ENCODE assay signal across 11 cellular contexts in genomic region chr13:46615888-46616531, GRCh38.
DNase-seq lines count a peak whose midpoint lies in the region; ATAC-seq, FAIRE-seq and TF ChIP-seq lines count a peak whose summit lies in the region.
"Had no signal": no experiment of that assay in that cellular context is flagged by ENCODE, and none has a peak within 500 bp of the region (broad histone marks: within the 10 kb centered on the region; RNA-seq: fewer than 3 reads in every experiment).

No MANE protein-coding gene starts in this region.

- H3K4ac ChIP-seq in mesenchymal stem cell (ENCODE audit: low read depth in 1 of 2, low read length in 2 of 2) = peak overlapping the region in 1 of 2 experiments; percentile 86

- H4K8ac ChIP-seq in mesenchymal stem cell (ENCODE audit: low read length) = no peak overlapping the region

- no peak for TF ChIP-seq POLR2A in GM18505 (IDR thresholded peaks at IDR 0.05; ENCODE audit: borderline replicate concordance, extremely low read depth, insufficient read depth, insufficient read length)

- H3K4me1 ChIP-seq in mesenchymal stem cell (ENCODE audit: control insufficient read depth, insufficient read depth, low read depth, low read length) (peaks cover 13% of the 10 kb centered on the region), thoracic aorta (ENCODE audit: control insufficient read depth in 1 of 2, low read depth in 2 of 2) (peaks cover 18 to 55% of the 10 kb centered on the region in 2 donors)

- no peaks in the 10 kb centered on the region for H3K36me3 ChIP-seq in mesenchymal stem cell (ENCODE audit: control insufficient read depth in 1 of 2, insufficient read depth in 2 of 2, low read depth in 1 of 2, low read length in 2 of 2)
- no peaks in the 10 kb centered on the region for H3K36me3 ChIP-seq in thoracic aorta

- WGBS in mesenchymal stem cell = 18% methylated on average over 6 of the region's 8 CpGs

- TF ChIP-seq CTCF in HFFc6 (IDR thresholded peaks at IDR 0.05) (no peak), thoracic aorta (IDR thresholded peaks at IDR 0.05) (no peak)

- H3K9ac ChIP-seq in mesenchymal stem cell (ENCODE audit: low read length) = peak overlapping the region; percentile 91

- no peak overlapping the region for H4K91ac ChIP-seq in mesenchymal stem cell (ENCODE audit: low read length)

- H2BK12ac ChIP-seq in mesenchymal stem cell (ENCODE audit: low read length in 2 of 2) = no peak overlapping the region

- no peak overlapping the region for H2BK5ac ChIP-seq in mesenchymal stem cell (ENCODE audit: low read depth, low read length, poor library complexity, severe bottlenecking)

- DNase-seq in HFFc6 (no peak), dermis blood vessel endothelial cell (peak; percentile 48), mesenchymal stem cell (peak; percentile 59), thoracic aorta (ENCODE audit: low spot score) (no peak), NCI-H1092 (lab: John Stamatoyannopoulos, UW) (no peak), HTR-8/SVneo (ENCODE audit: insufficient read length, low spot score) (no peak)
- DNase-seq: NCI-H1436 treated with DMSO at 0.1 percent for 48 hours; stimulated activated CD4-positive, alpha-beta T cell treated with anti-CD3 and anti-CD28 coated beads, Interleukin-4, amount 100 ng/mL, for 1 hour had no signal

- peaks cover 48% of the 10 kb centered on the region for H3K4me1 Mint-ChIP-seq in HFFc6 (ENCODE audit: low read depth)

- peak overlapping the region; percentile 83 for H3K4me3 Mint-ChIP-seq in HFFc6

- no peak overlapping the region for H3K4me2 ChIP-seq in mesenchymal stem cell (ENCODE audit: low read length, poor library complexity, severe bottlenecking)

- H3K4me3 ChIP-seq in mesenchymal stem cell (ENCODE audit: insufficient read depth in 1 of 2, low read depth in 1 of 2, low read length in 2 of 2) (peak overlapping the region in 1 of 2 experiments; percentile 77), thoracic aorta (peak overlapping the region; percentile 63)

- no peak overlapping the region for H2AFZ ChIP-seq in mesenchymal stem cell (ENCODE audit: low read depth, low read length)

- H3K18ac ChIP-seq in mesenchymal stem cell (ENCODE audit: low read depth in 1 of 2, low read length in 2 of 2) = peak overlapping the region in 1 of 2 experiments; percentile 79

- no peak for FAIRE-seq in HTR-8/SVneo (lab: Jason Lieb, UNC)
- FAIRE-seq: colon had no signal

- H3K14ac ChIP-seq in mesenchymal stem cell (ENCODE audit: low read length in 2 of 2) = no peak overlapping the region

- H3K23ac ChIP-seq in mesenchymal stem cell (ENCODE audit: low read length in 2 of 2) = no peak overlapping the region

- no peaks in the 10 kb centered on the region for H3K9me3 ChIP-seq in mesenchymal stem cell (ENCODE audit: control insufficient read depth, low read length)
- H3K9me3 ChIP-seq in thoracic aorta = no peaks in the 10 kb centered on the region

- peak overlapping the region; percentile 78 for H3K27ac Mint-ChIP-seq in HFFc6

- peak overlapping the region; percentile 75 for H2AK5ac ChIP-seq in mesenchymal stem cell (ENCODE audit: low read length, severe bottlenecking)

- H2BK120ac ChIP-seq in mesenchymal stem cell (ENCODE audit: low read depth, low read length) = peak overlapping the region; percentile 61

- no peaks in the 10 kb centered on the region for H3K27me3 ChIP-seq in mesenchymal stem cell (ENCODE audit: control insufficient read depth in 1 of 2, insufficient read depth in 1 of 2, low read length in 2 of 2)
- no peaks in the 10 kb centered on the region for H3K27me3 ChIP-seq in thoracic aorta (replicated peaks; ENCODE audit: insufficient read depth)

- peaks cover 15% of the 10 kb centered on the region for H3K79me1 ChIP-seq in mesenchymal stem cell (replicated peaks; ENCODE audit: low read length, poor library complexity, severe bottlenecking)

- peaks cover 2% of the 10 kb centered on the region; the same call in 1 of the 2 replicates for H3K27me3 Mint-ChIP-seq in HFFc6 (ENCODE audit: insufficient read depth)

- ATAC-seq in thoracic aorta (ENCODE audit: insufficient number of reproducible peaks, low FRiP score, low read depth) = no peak
- no peak for ATAC-seq in GM18505 (IDR thresholded peaks at IDR 0.05; ENCODE audit: unreplicated experiment)
- no peak for ATAC-seq in HG02884 (IDR thresholded peaks at IDR 0.05; ENCODE audit: unreplicated experiment)

- H3K27ac ChIP-seq in mesenchymal stem cell (ENCODE audit: low read length, poor library complexity, severe bottlenecking) (peak overlapping the region; percentile 14), thoracic aorta (peak overlapping the region; percentile 20 to 82)

- H3K36me3 Mint-ChIP-seq in HFFc6 (ENCODE audit: low read depth) = 0 out of 2 replicates have a peak, but pooled peaks cover 4% of the 10 kb centered on the region

- no peak overlapping the region for H2BK15ac ChIP-seq in mesenchymal stem cell (ENCODE audit: low read depth, poor library complexity, severe bottlenecking)

- no peaks in the 10 kb centered on the region for H3K9me3 Mint-ChIP-seq in HFFc6

Comparison
In these comparisons a context has a peak if more than half of its experiments do, and no peak if none do; other contexts are left out.
1. DNase-seq: peak in dermis blood vessel endothelial cell (single experiment) and mesenchymal stem cell (single experiment); none in HFFc6 (single experiment), thoracic aorta (single experiment), NCI-H1092 (single experiment) and HTR-8/SVneo (single experiment).